ENCODE assay signal across 8 cellular contexts in the genomic region with DNA sequence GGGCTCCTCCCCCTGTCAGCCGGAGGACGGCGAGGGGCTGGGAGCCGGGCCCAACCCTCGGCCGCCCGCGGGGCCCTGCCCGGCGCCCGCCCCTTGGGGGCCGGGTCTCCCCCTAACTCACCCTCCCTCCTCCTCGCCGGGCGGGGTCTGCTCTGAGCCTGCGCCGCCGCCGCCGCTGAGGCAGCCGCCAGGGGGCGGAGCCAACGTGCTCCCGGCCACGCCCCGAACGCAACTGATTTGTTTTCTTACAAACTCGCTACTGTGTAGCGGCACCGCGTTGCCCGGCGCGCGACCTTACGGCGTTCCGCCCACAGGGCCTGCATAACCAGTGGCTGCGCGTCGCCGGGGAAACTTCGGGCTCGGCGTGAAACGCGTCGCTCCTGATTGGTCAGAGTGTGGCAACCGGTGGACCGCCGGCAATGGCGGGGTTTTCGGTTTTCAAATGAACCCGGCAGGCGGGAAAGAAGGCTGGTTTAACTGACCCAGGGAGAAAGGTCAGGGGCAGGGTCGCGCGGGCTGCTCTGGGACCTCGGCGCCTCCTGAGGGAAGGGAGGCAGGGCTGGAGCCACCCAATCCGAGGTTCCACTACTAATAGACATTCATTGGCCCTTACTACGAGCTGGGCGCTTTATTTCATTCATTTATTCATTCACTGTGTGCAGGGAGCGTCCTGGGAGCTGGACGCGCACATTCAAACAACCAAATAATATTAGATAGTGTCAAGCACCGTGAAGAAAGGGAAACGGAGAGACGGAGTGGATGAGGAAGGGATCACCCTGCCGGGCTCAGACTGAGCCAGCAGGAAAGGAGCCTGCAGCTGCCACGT. TPM values are rescaled to one million over a fixed set of nuclear protein-coding genes. Genes with fewer than 3 reads are reported as not detected.
DNase-seq lines count a peak whose midpoint lies in the region; ATAC-seq and TF ChIP-seq lines count a peak whose summit lies in the region.

CDKN2D (minus strand) TSS at position 154 of the 826 bp plus-strand sequence. CDS start 326 bp downstream, outside the sequence.

- no peak for TF ChIP-seq CTCF in BJ (IDR thresholded peaks at IDR 0.05; ENCODE audit: insufficient read depth, low read depth, low read length)
- peak; percentile 31 for TF ChIP-seq CTCF in colonic mucosa (IDR thresholded peaks at IDR 0.05)

- intact Hi-C loops in colonic mucosa (cut with DNase I) = no loop called here
- intact Hi-C loops in left colon (cut with DNase I, micrococcal nuclease) = no loop called here

- CTCF ChIA-PET in BJ (lab: Yijun Ruan, JAX) = interaction anchor here (1.2 to 3.1 kb wide), 4 partner anchors 12 to 86 kb away, joined by 3 to 11 read pairs (median 4); no protein-coding TSS in a partner anchor

- no peaks in the 10 kb centered on the region for H3K27me3 ChIP-seq in BJ (ENCODE audit: control insufficient read depth, insufficient read depth, low read length)
- no peaks in the 10 kb centered on the region for H3K27me3 ChIP-seq in colonic mucosa

- peak within 1 kb of the TSS; percentile 84 for H3K27ac ChIP-seq in colonic mucosa

- peak; percentile 58 for ATAC-seq in HG03460 (IDR thresholded peaks at IDR 0.05; ENCODE audit: unreplicated experiment)
- ATAC-seq in left colon = peak; percentile 75

- H3K4me3 ChIP-seq in BJ (ENCODE audit: low read depth, low read length) (peak within 1 kb of the TSS; percentile 80), colonic mucosa (peak within 1 kb of the TSS; percentile 70)

- POLR2A ChIA-PET in BJ (lab: Charles Lee) = no interaction called here

- H3K9me3 ChIP-seq in colonic mucosa = no peaks in the 10 kb centered on the region

- DNase-seq in BJ (ENCODE audit: low read depth) = peak; percentile 97
- DNase-seq in GM19240 (ENCODE audit: insufficient read length, low spot score) = peak; percentile 75
- DNase-seq in NCI-H526 (lab: John Stamatoyannopoulos, UW) = peak; percentile 93 to 98
- peak; percentile 100 for DNase-seq in activated CD4-positive, alpha-beta T cell treated with anti-CD3 and anti-CD28 coated beads for 48 hours
- DNase-seq in colonic mucosa = peak; percentile 100
- peak; percentile 100 for DNase-seq in left colon
- DNase-seq in stimulated activated CD4-positive, alpha-beta T cell treated with anti-CD3 and anti-CD28 coated beads, Interleukin-1b, Interleukin-23, amount 100 ng/mL, for 48 hours = peak; percentile 100

- H3K9ac ChIP-seq in colonic mucosa (ENCODE audit: low read depth in 2 of 2, low read length in 2 of 2) = peak within 1 kb of the TSS; percentile 64 to 74

- H3K4me1 ChIP-seq in colonic mucosa = peaks cover 14% of the 10 kb centered on the region

- no peaks in the 10 kb centered on the region for H3K36me3 ChIP-seq in BJ (ENCODE audit: control insufficient read depth, insufficient read depth, low read length)
- H3K36me3 ChIP-seq in colonic mucosa = no peaks in the 10 kb centered on the region

RNA-seq across cellular contexts. Expression of gene CDKN2D, which starts in this region (rescaled TPM):
- 8.7 and 15.5 TPM in 2 replicates for polyA plus RNA-seq in BJ (2011; rRNA removed)
- polyA minus RNA-seq in BJ (2011; rRNA and poly(A)+ RNA removed) = 2.8 and 5.5 TPM in 2 replicates
- total RNA-seq in colonic mucosa (10 to 100 TPM; 11.1 to 13.4 TPM), left colon (10 to 100 TPM in 1 of 2 donors, 1 to 10 TPM in 1; 9.3 to 12.5 TPM)

Comparison
In these comparisons a context has a peak if more than half of its experiments do, and no peak if none do; other contexts are left out.
1. Peak in every context shown above with its lines: DNase-seq, ATAC-seq, H3K4me3 ChIP-seq and H3K27ac ChIP-seq.